Comparison of ENCODE assay signal across 8 cellular contexts in genomic region chr18:2570772-2571199, GRCh38. TPM values are rescaled to one million over a fixed set of nuclear protein-coding genes. Genes with fewer than 3 reads are reported as not detected.
DNase-seq lines count a peak whose midpoint lies in the region; ATAC-seq and TF ChIP-seq lines count a peak whose summit lies in the region.

No MANE protein-coding gene starts in this region.

- DNase-seq in DMS53 treated with DMSO at 0.1 percent for 48 hours (lab: John Stamatoyannopoulos, UW; ENCODE audit: unreplicated experiment) (peak; percentile 87), HK-2 (ENCODE audit: unreplicated experiment) (peak; percentile 64), RWPE2 (ENCODE audit: low spot score) (peak; percentile 75), adipocyte (ENCODE audit: low read depth) (peak; percentile 85), heart left ventricle (peak; percentile 66 to 82 (median 79)), NCI-H2029 treated with DMSO at 0.1 percent for 48 hours (lab: John Stamatoyannopoulos, UW) (no peak)

- H3K4me2 ChIP-seq in parathyroid adenoma (ENCODE audit: low read length), result peak overlapping the region; percentile 70

- H3K4me1 ChIP-seq in RWPE2 (ENCODE audit: insufficient read depth, poor library complexity, severe bottlenecking) (peaks cover 19% of the 10 kb centered on the region), adipocyte (ENCODE audit: control insufficient read depth, insufficient read depth, low read length) (peaks cover 21% of the 10 kb centered on the region), heart left ventricle (peaks cover 0 to 35% (median 12%) of the 10 kb centered on the region in 12 donors), parathyroid adenoma (peaks cover 4% of the 10 kb centered on the region)

- peak overlapping the region; percentile 94 for H2AFZ ChIP-seq in parathyroid adenoma

- ATAC-seq in GM21360 (IDR thresholded peaks at IDR 0.05; ENCODE audit: unreplicated experiment), result peak; percentile 52
- ATAC-seq in RWPE2 (ENCODE audit: low read depth), result peak; percentile 65
- peak; percentile 86 to 91 (median 88) for ATAC-seq in heart left ventricle

- peak overlapping the region; percentile 78 for H3K4me3 ChIP-seq in RWPE2 (ENCODE audit: severe bottlenecking)
- H3K4me3 ChIP-seq in adipocyte (ENCODE audit: low read length), result peak overlapping the region; percentile 99
- peak overlapping the region; percentile 58 to 96 (median 76) for H3K4me3 ChIP-seq in heart left ventricle
- H3K4me3 ChIP-seq in parathyroid adenoma (ENCODE audit: low read depth, low read length), result peak overlapping the region; percentile 71

- TF ChIP-seq POLR2A in heart left ventricle (IDR thresholded peaks at IDR 0.05), result no peak

- TF ChIP-seq CTCF in RWPE2 (IDR thresholded peaks at IDR 0.05; ENCODE audit: poor library complexity, severe bottlenecking), result no peak
- peak in 4 of 12 donors; percentile 9 to 28 (median 24) for TF ChIP-seq CTCF in heart left ventricle (IDR thresholded peaks at IDR 0.05)
- TF ChIP-seq CTCF in parathyroid adenoma (IDR thresholded peaks at IDR 0.05), result no peak

- H3K27me3 ChIP-seq in RWPE2 (ENCODE audit: insufficient read depth, poor library complexity, severe bottlenecking) (no peaks in the 10 kb centered on the region), adipocyte (replicated peaks; ENCODE audit: control insufficient read depth, insufficient read depth, low read length) (no peaks in the 10 kb centered on the region), heart left ventricle (no peaks in the 10 kb centered on the region), parathyroid adenoma (ENCODE audit: control insufficient read depth, insufficient read depth, low read length) (no peaks in the 10 kb centered on the region)

- intact Hi-C loops in heart left ventricle (cut with DNase I), result loop anchor here in 7 of 10 donors (1.0 to 5.0 kb wide), 4 partner anchors 77 to 87 kb away; partner anchors contain the start of gene SMCHD1 (in 6 of the 7)

- WGBS in heart left ventricle, 4 donors, result 0 to 1% (median 0%) methylated on average over 16 of the region's 16 CpGs

- H3K9me3 ChIP-seq in RWPE2 (ENCODE audit: severe bottlenecking), result no peaks in the 10 kb centered on the region
- no peaks in the 10 kb centered on the region for H3K9me3 ChIP-seq in adipocyte (ENCODE audit: control insufficient read depth, low read length)
- H3K9me3 ChIP-seq in heart left ventricle, result no peaks in the 10 kb centered on the region
- no peaks in the 10 kb centered on the region for H3K9me3 ChIP-seq in parathyroid adenoma (ENCODE audit: control insufficient read depth, low read length)

- peaks cover 4% of the 10 kb centered on the region for H3K79me2 ChIP-seq in parathyroid adenoma

- H3K36me3 ChIP-seq in RWPE2 (ENCODE audit: low read depth) (peaks cover 50% of the 10 kb centered on the region), adipocyte (ENCODE audit: control insufficient read depth, insufficient read depth, low read length, severe bottlenecking) (peaks cover 3% of the 10 kb centered on the region), heart left ventricle (peaks cover 0 to 16% (median 9%) of the 10 kb centered on the region in 9 donors), parathyroid adenoma (ENCODE audit: control insufficient read depth, insufficient read depth, low read length) (no peaks in the 10 kb centered on the region)

- H3K9ac ChIP-seq in adipocyte (ENCODE audit: low read length), result peak overlapping the region; percentile 97
- H3K9ac ChIP-seq in parathyroid adenoma, result peak overlapping the region; percentile 79

- peak overlapping the region; percentile 73 for H3K27ac ChIP-seq in RWPE2 (ENCODE audit: poor library complexity, severe bottlenecking)
- H3K27ac ChIP-seq in heart left ventricle, result peak overlapping the region; percentile 93 to 98 (median 97)
- peak overlapping the region; percentile 93 for H3K27ac ChIP-seq in parathyroid adenoma

RNA-seq across cellular contexts. Expression of gene METTL4, which starts 0.5 kb away (rescaled TPM):
- total RNA-seq in heart left ventricle, result 10 to 100 TPM in 1 of 9 donors, 1 to 10 TPM in 8; 4.2 to 10.3 (median 5.8) TPM
- 1 to 10 TPM; 3.1 to 6.4 TPM for polyA plus RNA-seq in heart left ventricle

RNA-seq across cellular contexts. Expression of gene NDC80, which starts 0.6 kb away (rescaled TPM):
- total RNA-seq in heart left ventricle, result 1 to 10 TPM in 2 of 9 donors, under 1 TPM in 6, not detected in 1; 0.09 to 5.0 (median 0.43) TPM
- polyA plus RNA-seq in heart left ventricle, result under 1 TPM; 0.28 to 0.34 TPM
